Comparison of ENCODE assay signal across 1 cellular context in the genomic region with DNA sequence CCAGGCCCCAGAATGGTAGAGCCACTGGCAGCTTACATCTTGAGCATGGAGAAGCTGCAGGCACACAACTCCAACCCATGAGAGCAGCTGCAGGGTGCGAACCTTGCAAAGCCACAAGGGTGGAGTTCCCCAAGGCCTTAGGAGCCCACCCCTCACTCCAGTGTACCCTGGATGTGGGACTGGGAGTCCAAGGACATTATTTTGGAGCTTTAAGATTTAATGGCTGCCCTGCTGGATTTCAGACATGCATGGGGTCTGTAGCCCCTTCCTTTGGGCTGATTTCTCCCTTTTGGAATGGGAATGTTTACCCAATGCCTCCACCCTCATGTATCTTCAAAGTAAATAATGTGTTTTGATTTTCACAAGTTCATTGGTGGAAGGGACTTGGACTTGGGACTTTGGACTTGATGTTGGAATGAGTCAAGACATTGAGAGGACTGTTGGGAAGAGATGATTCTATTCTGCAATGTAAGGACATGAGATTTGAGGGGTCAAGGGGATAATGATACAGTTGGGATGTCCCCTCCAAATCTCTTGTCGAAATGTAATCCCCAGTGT.
TF ChIP-seq lines count a peak whose summit lies in the region.

No MANE protein-coding gene starts in this region.

TF ChIP-seq in liver, 16 proteins besides CTCF, POLR2A, EP300 and RAD21 (continued from another document):
- TF ChIP-seq, protein P1, sequence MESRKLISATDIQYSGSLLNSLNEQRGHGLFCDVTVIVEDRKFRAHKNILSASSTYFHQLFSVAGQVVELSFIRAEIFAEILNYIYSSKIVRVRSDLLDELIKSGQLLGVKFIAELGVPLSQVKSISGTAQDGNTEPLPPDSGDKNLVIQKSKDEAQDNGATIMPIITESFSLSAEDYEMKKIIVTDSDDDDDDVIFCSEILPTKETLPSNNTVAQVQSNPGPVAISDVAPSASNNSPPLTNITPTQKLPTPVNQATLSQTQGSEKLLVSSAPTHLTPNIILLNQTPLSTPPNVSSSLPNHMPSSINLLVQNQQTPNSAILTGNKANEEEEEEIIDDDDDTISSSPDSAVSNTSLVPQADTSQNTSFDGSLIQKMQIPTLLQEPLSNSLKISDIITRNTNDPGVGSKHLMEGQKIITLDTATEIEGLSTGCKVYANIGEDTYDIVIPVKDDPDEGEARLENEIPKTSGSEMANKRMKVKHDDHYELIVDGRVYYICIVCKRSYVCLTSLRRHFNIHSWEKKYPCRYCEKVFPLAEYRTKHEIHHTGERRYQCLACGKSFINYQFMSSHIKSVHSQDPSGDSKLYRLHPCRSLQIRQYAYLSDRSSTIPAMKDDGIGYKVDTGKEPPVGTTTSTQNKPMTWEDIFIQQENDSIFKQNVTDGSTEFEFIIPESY (IDR thresholded peaks at IDR 0.05), result no peak
- TF ChIP-seq NR2F2 (IDR thresholded peaks at IDR 0.05), result no peak
- TF ChIP-seq, protein P2, sequence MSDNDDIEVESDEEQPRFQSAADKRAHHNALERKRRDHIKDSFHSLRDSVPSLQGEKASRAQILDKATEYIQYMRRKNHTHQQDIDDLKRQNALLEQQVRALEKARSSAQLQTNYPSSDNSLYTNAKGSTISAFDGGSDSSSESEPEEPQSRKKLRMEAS (IDR thresholded peaks at IDR 0.05), result peak; percentile 67
- TF ChIP-seq, protein P3, sequence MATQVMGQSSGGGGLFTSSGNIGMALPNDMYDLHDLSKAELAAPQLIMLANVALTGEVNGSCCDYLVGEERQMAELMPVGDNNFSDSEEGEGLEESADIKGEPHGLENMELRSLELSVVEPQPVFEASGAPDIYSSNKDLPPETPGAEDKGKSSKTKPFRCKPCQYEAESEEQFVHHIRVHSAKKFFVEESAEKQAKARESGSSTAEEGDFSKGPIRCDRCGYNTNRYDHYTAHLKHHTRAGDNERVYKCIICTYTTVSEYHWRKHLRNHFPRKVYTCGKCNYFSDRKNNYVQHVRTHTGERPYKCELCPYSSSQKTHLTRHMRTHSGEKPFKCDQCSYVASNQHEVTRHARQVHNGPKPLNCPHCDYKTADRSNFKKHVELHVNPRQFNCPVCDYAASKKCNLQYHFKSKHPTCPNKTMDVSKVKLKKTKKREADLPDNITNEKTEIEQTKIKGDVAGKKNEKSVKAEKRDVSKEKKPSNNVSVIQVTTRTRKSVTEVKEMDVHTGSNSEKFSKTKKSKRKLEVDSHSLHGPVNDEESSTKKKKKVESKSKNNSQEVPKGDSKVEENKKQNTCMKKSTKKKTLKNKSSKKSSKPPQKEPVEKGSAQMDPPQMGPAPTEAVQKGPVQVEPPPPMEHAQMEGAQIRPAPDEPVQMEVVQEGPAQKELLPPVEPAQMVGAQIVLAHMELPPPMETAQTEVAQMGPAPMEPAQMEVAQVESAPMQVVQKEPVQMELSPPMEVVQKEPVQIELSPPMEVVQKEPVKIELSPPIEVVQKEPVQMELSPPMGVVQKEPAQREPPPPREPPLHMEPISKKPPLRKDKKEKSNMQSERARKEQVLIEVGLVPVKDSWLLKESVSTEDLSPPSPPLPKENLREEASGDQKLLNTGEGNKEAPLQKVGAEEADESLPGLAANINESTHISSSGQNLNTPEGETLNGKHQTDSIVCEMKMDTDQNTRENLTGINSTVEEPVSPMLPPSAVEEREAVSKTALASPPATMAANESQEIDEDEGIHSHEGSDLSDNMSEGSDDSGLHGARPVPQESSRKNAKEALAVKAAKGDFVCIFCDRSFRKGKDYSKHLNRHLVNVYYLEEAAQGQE (IDR thresholded peaks at IDR 0.05), result peak; percentile 36
